Comparison of ENCODE assay signal across 34 cellular contexts in the genomic region with DNA sequence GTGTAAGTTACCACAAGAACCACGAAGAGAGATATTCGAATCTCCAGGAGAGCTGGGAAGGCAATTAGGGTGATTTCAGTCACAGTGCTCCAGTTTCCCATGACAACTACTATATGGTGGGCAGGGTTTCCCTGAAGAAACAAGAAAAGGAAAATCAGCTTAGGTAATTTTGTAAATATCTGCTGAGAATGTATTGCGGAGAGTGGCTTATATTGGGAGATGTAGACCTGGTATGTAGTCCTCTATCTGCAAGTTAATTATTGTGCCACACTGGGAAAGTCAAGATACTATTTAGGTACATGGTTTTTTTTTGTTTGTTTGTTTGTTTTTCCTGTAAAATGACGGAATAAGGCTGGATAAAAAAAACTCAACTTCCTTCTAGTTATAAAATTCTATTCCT. TPM values are rescaled to one million over a fixed set of nuclear protein-coding genes. Genes with fewer than 3 reads are reported as not detected.
"Had no signal": no experiment of that assay in that cellular context is flagged by ENCODE, and none has a peak within 500 bp of the region (broad histone marks: within the 10 kb centered on the region; RNA-seq: fewer than 3 reads in every experiment).

A gene with protein sequence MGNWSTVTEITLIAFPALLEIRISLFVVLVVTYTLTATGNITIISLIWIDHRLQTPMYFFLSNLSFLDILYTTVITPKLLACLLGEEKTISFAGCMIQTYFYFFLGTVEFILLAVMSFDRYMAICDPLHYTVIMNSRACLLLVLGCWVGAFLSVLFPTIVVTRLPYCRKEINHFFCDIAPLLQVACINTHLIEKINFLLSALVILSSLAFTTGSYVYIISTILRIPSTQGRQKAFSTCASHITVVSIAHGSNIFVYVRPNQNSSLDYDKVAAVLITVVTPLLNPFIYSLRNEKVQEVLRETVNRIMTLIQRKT (minus strand): TSS at position 101 of the 400 bp plus-strand sequence. CDS start 0 bp downstream, at position 101.

- H3K9me3 ChIP-seq: MG63, Peyer's patch, SJSA1, SK-N-SH had no signal

- H3K9me2 ChIP-seq: SK-N-SH had no signal

- ATAC-seq: Right ventricle myocardium inferior had no signal

- H3K4me3 ChIP-seq: MG63, Peyer's patch, SJSA1 had no signal

- H3K27me3 ChIP-seq: Peyer's patch, SJSA1 had no signal

- H3K4me1 ChIP-seq: Peyer's patch, SJSA1 had no signal

- H3K4me2 ChIP-seq: SK-N-SH had no signal

- H3K9ac ChIP-seq: SK-N-SH had no signal

- DNase-seq: Kasumi-1, MG63, NCI-H1048, NCI-H1092 treated with DMSO at 0.1 percent for 48 hours, NCI-H1105 treated with DMSO at 0.1 percent for 48 hours, NCI-H1417, NCI-H1436, NCI-H146, NCI-H1694, NCI-H187, NCI-H1930, NCI-H2029 treated with DMSO at 0.1 percent for 48 hours, NCI-H2081 treated with DMSO at 0.1 percent for 48 hours, NCI-H2107, NCI-H2171, NCI-H446 treated with DMSO at 0.1 percent for 48 hours, NCI-H510A, NCI-H524, NCI-H526, NCI-H69, NCI-H748 treated with DMSO at 0.1 percent for 48 hours, NCI-H82, Peyer's patch, SHP77, SIG-M5, SK-N-SH, SW 1271, T-helper 1 cell had no signal

- H3K27ac ChIP-seq: Peyer's patch, RWPE1, SJSA1 had no signal

- H3K36me3 ChIP-seq: MG63, Peyer's patch, SJSA1 had no signal

RNA-seq across cellular contexts. Expression of the gene that starts here (rescaled TPM):
- total RNA-seq: M059J, OCI-LY7, Peyer's patch, Right ventricle myocardium inferior, RPMI7951, SJSA1 had no signal
- polyA plus RNA-seq: SK-N-SH had no signal
